Comparison of ENCODE assay signal across 13 cellular contexts in genomic region chr9:6439051-6439703, GRCh38.
"Had no signal": no experiment of that assay in that cellular context is flagged by ENCODE, and none has a peak within 500 bp of the region (broad histone marks: within the 10 kb centered on the region; RNA-seq: fewer than 3 reads in every experiment).

No MANE protein-coding gene starts in this region.

- H3K4me1 Mint-ChIP-seq: neural crest cell had no signal

- DNase-seq: activated CD4-positive, alpha-beta T cell treated with anti-CD3 and anti-CD28 coated beads, Interleukin-2, amount 50 U/mL, for 4 hours; activated CD4-positive, CD25-positive, alpha-beta regulatory T cell treated with anti-CD3 and anti-CD28 coated beads, Interleukin-2, amount 50 U/mL, for 72 hours; activated naive CD8-positive, alpha-beta T cell treated with anti-CD3 and anti-CD28 coated beads, Interleukin-2, amount 50 U/mL, for 24 hours; activated T-cell treated with anti-CD3 and anti-CD28 coated beads, Interleukin-2, amount 50 U/mL, for 48 hours; caudate nucleus; esophagus squamous epithelium; foreskin fibroblast; head of caudate nucleus; stimulated activated CD4-positive, alpha-beta T cell treated with anti-CD3 and anti-CD28 coated beads, Interleukin-4, amount 100 ng/mL, for 1 hour; stomach; tibial artery had no signal

- H3K27ac ChIP-seq: esophagus squamous epithelium, stomach, tibial artery, vagina had no signal

- H3K27me3 ChIP-seq: esophagus squamous epithelium, stomach, tibial artery, vagina had no signal

- H3K4me3 ChIP-seq: esophagus squamous epithelium, stomach, tibial artery, vagina had no signal

- H3K27me3 Mint-ChIP-seq: activated naive CD8-positive, alpha-beta T cell treated with anti-CD3 and anti-CD28 coated beads, Interleukin-2, amount 50 U/mL, for 24 hours had no signal

- H3K27ac Mint-ChIP-seq: activated naive CD8-positive, alpha-beta T cell treated with anti-CD3 and anti-CD28 coated beads, Interleukin-2, amount 50 U/mL, for 24 hours had no signal

- H3K9me3 Mint-ChIP-seq: activated naive CD8-positive, alpha-beta T cell treated with anti-CD3 and anti-CD28 coated beads, Interleukin-2, amount 50 U/mL, for 24 hours; neural crest cell had no signal

- H3K4me3 Mint-ChIP-seq: activated naive CD8-positive, alpha-beta T cell treated with anti-CD3 and anti-CD28 coated beads, Interleukin-2, amount 50 U/mL, for 24 hours; neural crest cell had no signal

- ATAC-seq: activated naive CD8-positive, alpha-beta T cell treated with anti-CD3 and anti-CD28 coated beads, Interleukin-2, amount 50 U/mL, for 24 hours had no signal

- H3K9me3 ChIP-seq: esophagus squamous epithelium, stomach, tibial artery, vagina had no signal
